20 cellular contexts compared by ENCODE assay signal in the genomic region with DNA sequence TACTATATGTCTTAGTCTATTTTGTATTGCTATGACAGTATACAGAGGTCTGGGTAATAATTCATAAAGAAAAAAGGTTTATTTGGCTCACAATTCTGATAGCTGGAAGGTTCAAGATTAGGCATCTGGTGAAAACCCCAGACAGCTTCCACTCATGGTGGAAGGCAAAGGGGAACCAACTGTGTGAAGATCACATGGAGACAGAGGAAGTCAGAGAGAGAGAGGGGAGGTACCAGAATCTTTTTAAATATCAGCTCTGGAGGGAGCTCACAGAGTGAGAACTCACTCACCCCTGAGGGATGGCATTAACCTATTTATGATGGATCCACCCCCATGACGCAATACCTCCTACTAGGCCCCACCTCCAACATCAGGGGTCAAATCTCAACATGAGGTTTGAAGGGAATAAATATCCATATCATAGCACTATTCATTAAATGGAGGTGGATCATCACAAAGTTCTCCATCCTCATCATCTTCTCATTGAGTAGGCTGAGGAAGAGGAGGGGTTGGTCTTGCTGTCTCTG.
DNase-seq lines count a peak whose midpoint lies in the region; ATAC-seq, FAIRE-seq and TF ChIP-seq lines count a peak whose summit lies in the region.
"Had no signal": no experiment of that assay in that cellular context is flagged by ENCODE, and none has a peak within 500 bp of the region (broad histone marks: within the 10 kb centered on the region; RNA-seq: fewer than 3 reads in every experiment).

No MANE protein-coding gene starts in this region.

- BruUV-seq in HepG2 (replicated peaks; lab: Mats Ljungman, UMichigan): no TSS peak

- peaks cover 2% of the 10 kb centered on the region for H3K9me3 Mint-ChIP-seq in neural progenitor cell

- no peak for FAIRE-seq in HepG2 (lab: Jason Lieb, UNC)
- FAIRE-seq: A549, D721Med, G401.6, GM12891, GM19239 had no signal

- in situ Hi-C loops in HepG2 (cut with HindIII; ENCODE audit: extremely low pct_ligation_motif_present, low pct_unique_long_range_greater_than_20kb): no loop called here

- TF ChIP-seq CTCF in right lobe of liver (IDR thresholded peaks at IDR 0.05) (no peak), HepG2 (CRISPR knock-in tag; IDR thresholded peaks at IDR 0.05) (no peak), neural progenitor cell (IDR thresholded peaks at IDR 0.05) (no peak)

- 25% methylated on average over 1 of the region's 1 CpG for WGBS in right lobe of liver (ENCODE audit: insufficient coverage, low coverage, low lambda C conversion rate, missing lambda C conversion rate)
- WGBS in HepG2 (ENCODE audit: low lambda C conversion rate): 0% methylated on average over 1 of the region's 1 CpG

- TF ChIP-seq POLR2A in right lobe of liver (IDR thresholded peaks at IDR 0.05) (no peak), HepG2 (IDR thresholded peaks at IDR 0.05; ENCODE audit: insufficient read depth in 1 of 2, low read depth in 2 of 2, low read length in 2 of 2) (no peak)

- H3K4me1 Mint-ChIP-seq in neural progenitor cell: no peaks in the 10 kb centered on the region
- H3K4me1 Mint-ChIP-seq: CD14-positive monocyte had no signal

- H3K9ac ChIP-seq in HepG2 (ENCODE audit: insufficient read depth, low read depth, low read length) (no peak overlapping the region), neural progenitor cell (no peak overlapping the region)

- no peaks in the 10 kb centered on the region for H3K79me2 ChIP-seq in HepG2 (ENCODE audit: insufficient read depth, low read length)
- H3K79me2 ChIP-seq in neural progenitor cell (ENCODE audit: low read depth): no peaks in the 10 kb centered on the region

- POLR2A ChIA-PET in HepG2 (lab: Yijun Ruan, JAX): no interaction called here

- H4K20me1 ChIP-seq in HepG2 (ENCODE audit: insufficient read depth, low read length) (no peaks in the 10 kb centered on the region), neural progenitor cell (ENCODE audit: low read depth) (no peaks in the 10 kb centered on the region)

- H3K27me3 Mint-ChIP-seq in neural progenitor cell (ENCODE audit: insufficient read depth, low read depth): peaks cover 2% of the 10 kb centered on the region

- H3K36me3 ChIP-seq in right lobe of liver (no peaks in the 10 kb centered on the region), HepG2 (replicated peaks in 1 of 2; ENCODE audit: control insufficient read depth in 1 of 2, insufficient read depth in 2 of 2, low read length in 2 of 2) (no peaks in the 10 kb centered on the region), neural progenitor cell (no peaks in the 10 kb centered on the region)

- no peak overlapping the region for H3K4me3 Mint-ChIP-seq in neural progenitor cell
- H3K4me3 Mint-ChIP-seq: CD14-positive monocyte; CD8-positive, alpha-beta T cell; HFFc6 had no signal

- TF ChIP-seq EP300 in HepG2 (IDR thresholded peaks at IDR 0.05; ENCODE audit: low read depth in 2 of 2, low read length in 2 of 2): no peak
- no peak for TF ChIP-seq EP300 in HepG2 (CRISPR knock-in tag; IDR thresholded peaks at IDR 0.05; ENCODE audit: borderline replicate concordance)

- ATAC-seq in right lobe of liver: peak in 3 of 4 donors; percentile 33 to 48 (median 42)
- ATAC-seq in HepG2: no peak
- ATAC-seq in GM21423 (IDR thresholded peaks at IDR 0.05; ENCODE audit: unreplicated experiment): no peak
- ATAC-seq: A549; CD8-positive, alpha-beta T cell had no signal

- H3K4me1 ChIP-seq in right lobe of liver (no peaks in the 10 kb centered on the region), HepG2 (ENCODE audit: insufficient read depth, low read length) (no peaks in the 10 kb centered on the region), neural progenitor cell (no peaks in the 10 kb centered on the region)
- H3K4me1 ChIP-seq: A549 had no signal

- H3K36me3 Mint-ChIP-seq in neural progenitor cell: no peaks in the 10 kb centered on the region
- H3K36me3 Mint-ChIP-seq: CD14-positive monocyte; CD8-positive, alpha-beta T cell had no signal

- H3K27me3 ChIP-seq in right lobe of liver: no peaks in the 10 kb centered on the region
- no peaks in the 10 kb centered on the region for H3K27me3 ChIP-seq in HepG2 (ENCODE audit: control insufficient read depth in 1 of 2, insufficient read depth in 2 of 2, low read length in 2 of 2)
- no peaks in the 10 kb centered on the region for H3K27me3 ChIP-seq in neural progenitor cell

- no peak overlapping the region for H2AFZ ChIP-seq in HepG2 (ENCODE audit: low read length)
- no peak overlapping the region for H2AFZ ChIP-seq in neural progenitor cell (replicated peaks)

- H3K4me2 ChIP-seq in HepG2 (ENCODE audit: low read depth, low read length): no peak overlapping the region
- H3K4me2 ChIP-seq in neural progenitor cell: no peak overlapping the region
- H3K4me2 ChIP-seq: A549 had no signal

- TF ChIP-seq RAD21 in HepG2 (CRISPR knock-in tag; IDR thresholded peaks at IDR 0.05): no peak

- DNase-seq in right lobe of liver: no peak
- no peak for DNase-seq in HepG2 (ENCODE audit: low spot score)
- DNase-seq in RPMI8226: peak; percentile 23
- DNase-seq in medulla oblongata (ENCODE audit: extremely low spot score): peak; percentile 18
- no peak for DNase-seq in neural progenitor cell (ENCODE audit: low spot score)
- no peak for DNase-seq in activated CD8-positive, alpha-beta memory T cell treated with anti-CD3 and anti-CD28 coated beads, Interleukin-2, amount 50 U/mL, for 4 hours
- DNase-seq: CD8-positive, alpha-beta T cell; COR-L47; DMS153; DMS79 treated with DMSO at 0.1 percent for 48 hours; EL; HCEC 1CT; HFFc6 had no signal

- no peaks in the 10 kb centered on the region for H3F3A ChIP-seq in neural progenitor cell (ENCODE audit: low read depth)

- H3K9me3 ChIP-seq in right lobe of liver: no peaks in the 10 kb centered on the region
- H3K9me3 ChIP-seq in HepG2 (ENCODE audit: low read length): peaks cover 93% of the 10 kb centered on the region
- H3K9me3 ChIP-seq in neural progenitor cell (ENCODE audit: low read depth): no peaks in the 10 kb centered on the region
- H3K9me3 ChIP-seq: A549 had no signal

- no peak overlapping the region for H3K27ac Mint-ChIP-seq in neural progenitor cell
- H3K27ac Mint-ChIP-seq: CD14-positive monocyte; CD8-positive, alpha-beta T cell; HFFc6 had no signal

- H3K4me3 ChIP-seq in right lobe of liver: no peak overlapping the region
- no peak overlapping the region for H3K4me3 ChIP-seq in HepG2 (replicated peaks in 1 of 3; ENCODE audit: insufficient read depth in 1 of 3, low read depth in 2 of 3, low read length in 3 of 3)
- no peak overlapping the region for H3K4me3 ChIP-seq in neural progenitor cell
- H3K4me3 ChIP-seq: A549 had no signal

- H3K27ac ChIP-seq in right lobe of liver (no peak overlapping the region), HepG2 (ENCODE audit: extremely low read length, insufficient read depth, low read length) (no peak overlapping the region), neural progenitor cell (no peak overlapping the region)
- H3K27ac ChIP-seq: A549 had no signal

- intact Hi-C loops in right lobe of liver (cut with DNase I) (no loop called here), HepG2 (cut with micrococcal nuclease; ENCODE audit: unreplicated experiment) (no loop called here)

- CTCF ChIA-PET in HepG2 (lab: Yijun Ruan, JAX; ENCODE audit: low intra/inter-chr PET ratio, low total read pairs): no interaction called here

TF ChIP-seq in HepG2, 621 proteins besides CTCF, POLR2A, EP300 and RAD21:
- TF ChIP-seq REL (CRISPR knock-in tag; conservative IDR thresholded peaks at IDR 0.05) (no peak), CEBPG (CRISPR knock-in tag; IDR thresholded peaks at IDR 0.05) (no peak), ZSCAN22 (CRISPR knock-in tag; IDR thresholded peaks at IDR 0.05) (no peak)

Comparison
In these comparisons a context has a peak if more than half of its experiments do, and no peak if none do; other contexts are left out.
1. ATAC-seq: peak in right lobe of liver (3 of 4); none in HepG2 (single experiment) and GM21423 (single experiment).
2. DNase-seq: peak in RPMI8226 (single experiment) and medulla oblongata (single experiment); none in right lobe of liver (0 of 3), HepG2 (single experiment), neural progenitor cell (single experiment) and activated CD8-positive, alpha-beta memory T cell treated with anti-CD3 and anti-CD28 coated beads, Interleukin-2, amount 50 U/mL, for 4 hours (single experiment).